In the genomic region with DNA sequence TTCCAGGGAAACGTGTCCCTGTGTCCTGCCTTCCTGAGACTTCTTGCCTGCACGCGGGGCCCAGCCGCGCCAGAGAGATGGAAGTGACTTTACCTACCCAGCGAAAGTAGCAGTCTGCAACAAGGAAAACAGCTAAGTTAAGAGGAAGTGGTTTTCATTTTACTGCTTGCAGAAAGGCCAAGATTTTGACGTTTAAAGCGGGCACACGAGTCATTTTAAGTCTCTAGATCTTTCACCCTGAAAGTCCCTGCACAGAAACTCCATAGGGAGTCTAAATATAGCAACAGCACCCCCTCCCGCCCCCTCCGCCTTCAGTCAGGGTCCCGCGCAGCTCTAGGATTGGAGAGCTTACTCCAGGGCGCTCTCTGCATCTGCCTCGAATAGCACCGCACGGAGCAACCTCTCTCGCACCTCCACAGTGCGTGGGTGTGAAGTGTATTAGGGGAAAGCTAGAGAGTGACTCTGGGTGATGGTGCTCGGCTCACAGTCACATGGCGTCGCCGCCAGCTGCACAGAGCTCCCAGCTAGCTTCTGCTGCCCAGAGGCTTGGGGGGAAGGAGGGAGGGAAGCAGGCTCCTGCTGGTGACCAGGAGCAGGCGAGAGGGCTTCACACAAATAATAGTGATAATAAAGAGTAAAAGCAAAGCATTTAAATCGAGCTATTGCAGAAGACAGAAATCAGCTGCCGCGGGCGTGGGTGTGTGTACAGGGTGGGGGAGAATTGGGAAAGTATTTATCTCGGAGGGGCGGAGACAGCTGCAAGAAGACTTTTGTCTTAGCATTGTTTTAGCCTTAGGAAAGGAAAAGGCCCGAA, we compare ENCODE assay signal across 8 cellular contexts.
A peak's percentile ranks its signal among the peaks of the same experiment; 100 is the strongest.
DNase-seq lines count a peak whose midpoint lies in the region; ATAC-seq lines count a peak whose summit lies in the region.

No MANE protein-coding gene starts in this region.

- ATAC-seq in GM19043 (IDR thresholded peaks at IDR 0.05; ENCODE audit: low read depth, unreplicated experiment) (peak; percentile 44), HG03175 (IDR thresholded peaks at IDR 0.05; ENCODE audit: unreplicated experiment) (peak; percentile 48)

- H3K27ac ChIP-seq in angular gyrus (ENCODE audit: low read depth, low read length) (peak overlapping the region; percentile 27), iPS-18a (ENCODE audit: low read length) (no peak overlapping the region)

- H3K4me3 ChIP-seq in iPS-18a (ENCODE audit: low read length) = peak overlapping the region; percentile 74

- no peak overlapping the region for H3K9ac ChIP-seq in iPS-18a (ENCODE audit: low read length)

- DNase-seq in Ammon's horn (ENCODE audit: low spot score) (peak; percentile 84), T-helper 1 cell (peak; percentile 14 to 61 (median 30)), NCI-H1694 treated with DMSO at 0.1 percent for 48 hours (lab: John Stamatoyannopoulos, UW) (no peak)
- peak; percentile 26 to 60 for DNase-seq in stimulated activated CD4-positive, alpha-beta T cell treated with anti-CD3 and anti-CD28 coated beads, Interleukin-15, amount 100 ng/mL, for 1 hour (ENCODE audit: low read depth in 1 of 2, low spot score in 1 of 2)

- no peaks in the 10 kb centered on the region for H3K36me3 ChIP-seq in iPS-18a (ENCODE audit: control insufficient read depth, low read depth, low read length)

- no peaks in the 10 kb centered on the region for H3K9me3 ChIP-seq in iPS-18a (ENCODE audit: control insufficient read depth, low read depth, low read length)

- peaks cover 60% of the 10 kb centered on the region for H3K27me3 ChIP-seq in iPS-18a (ENCODE audit: control insufficient read depth, insufficient read depth, low read length)

- H3K4me1 ChIP-seq in iPS-18a (ENCODE audit: control insufficient read depth, low read depth, low read length) = peaks cover 3% of the 10 kb centered on the region
